In the genomic region with DNA sequence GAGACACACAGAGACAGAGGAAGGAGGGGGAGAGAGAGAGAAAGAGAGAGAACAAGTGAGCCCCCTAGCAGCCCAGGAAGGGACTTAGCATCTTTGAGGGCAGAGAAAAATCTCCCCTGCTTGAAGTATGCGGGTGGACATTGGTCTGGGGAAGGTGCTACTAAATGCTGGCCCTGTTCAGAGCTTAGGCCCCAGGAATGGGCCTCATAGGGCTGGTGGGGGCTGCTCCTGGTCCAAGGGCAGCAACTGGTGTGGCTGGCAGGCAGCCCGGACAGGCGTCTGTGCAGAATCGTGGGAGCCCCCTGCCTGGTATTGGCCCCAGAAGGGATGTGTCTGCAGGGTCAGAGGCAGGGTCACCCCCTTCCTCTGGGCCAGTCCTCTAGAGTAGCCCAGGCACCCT, we compare ENCODE assay signal across 17 cellular contexts. TPM values are rescaled to one million over a fixed set of nuclear protein-coding genes. Genes with fewer than 3 reads are reported as not detected.
DNase-seq lines count a peak whose midpoint lies in the region; ATAC-seq and TF ChIP-seq lines count a peak whose summit lies in the region.
"Had no signal": no experiment of that assay in that cellular context is flagged by ENCODE, and none has a peak within 500 bp of the region (broad histone marks: within the 10 kb centered on the region; RNA-seq: fewer than 3 reads in every experiment).

No MANE protein-coding gene starts in this region.

- peaks cover 41% of the 10 kb centered on the region for H3K36me3 Mint-ChIP-seq in T-helper 1 cell treated with Interleukin-12 subunit alpha and Interleukin-12 subunit beta and Interleukin-4 antibody, amounts not matched to agents 30 μg/mL and 1 μg/mL, for 36 hours (ENCODE audit: low read depth)
- peaks cover 90% of the 10 kb centered on the region for H3K36me3 Mint-ChIP-seq in CD4-positive, alpha-beta T cell (ENCODE audit: low read depth)
- H3K36me3 Mint-ChIP-seq in activated T-helper 17 cell treated with anti-CD3 and anti-CD28 coated beads, Interleukin-2, amount 50 U/mL, for 72 hours (ENCODE audit: low read depth), result peaks cover 98% of the 10 kb centered on the region
- peaks cover 0 to 86% (median 15%) of the 10 kb centered on the region in 3 donors for H3K36me3 Mint-ChIP-seq in naive thymus-derived CD8-positive, alpha-beta T cell

- no peak overlapping the region for H3K4me3 Mint-ChIP-seq in T-helper 1 cell treated with Interleukin-12 subunit alpha and Interleukin-12 subunit beta and Interleukin-4 antibody, amounts not matched to agents 30 μg/mL and 1 μg/mL, for 36 hours
- no peak overlapping the region for H3K4me3 Mint-ChIP-seq in CD4-positive, alpha-beta T cell
- H3K4me3 Mint-ChIP-seq in activated T-helper 17 cell treated with anti-CD3 and anti-CD28 coated beads, Interleukin-2, amount 50 U/mL, for 72 hours, result no peak overlapping the region
- H3K4me3 Mint-ChIP-seq in naive thymus-derived CD8-positive, alpha-beta T cell, result peak overlapping the region in 1 of 10 donors; percentile 38

- H3K27ac ChIP-seq in CD4-positive, alpha-beta T cell (ENCODE audit: low read depth, low read length), result no peak overlapping the region
- H3K27ac ChIP-seq: lower lobe of right lung, pancreas, SJSA1, suprapubic skin had no signal

- H3K27me3 Mint-ChIP-seq in T-helper 1 cell treated with Interleukin-12 subunit alpha and Interleukin-12 subunit beta and Interleukin-4 antibody, amounts not matched to agents 30 μg/mL and 1 μg/mL, for 36 hours (ENCODE audit: low read depth), result no peaks in the 10 kb centered on the region
- H3K27me3 Mint-ChIP-seq in CD4-positive, alpha-beta T cell, result no peaks in the 10 kb centered on the region
- no peaks in the 10 kb centered on the region for H3K27me3 Mint-ChIP-seq in activated T-helper 17 cell treated with anti-CD3 and anti-CD28 coated beads, Interleukin-2, amount 50 U/mL, for 72 hours
- H3K27me3 Mint-ChIP-seq in naive thymus-derived CD8-positive, alpha-beta T cell, result no peaks in the 10 kb centered on the region

- H3K4me1 Mint-ChIP-seq in T-helper 1 cell treated with Interleukin-12 subunit alpha and Interleukin-12 subunit beta and Interleukin-4 antibody, amounts not matched to agents 30 μg/mL and 1 μg/mL, for 36 hours (ENCODE audit: low read depth), result peaks cover 10% of the 10 kb centered on the region
- H3K4me1 Mint-ChIP-seq in CD4-positive, alpha-beta T cell (ENCODE audit: low read depth), result peaks cover 13% of the 10 kb centered on the region
- H3K4me1 Mint-ChIP-seq in activated T-helper 17 cell treated with anti-CD3 and anti-CD28 coated beads, Interleukin-2, amount 50 U/mL, for 72 hours, result no peaks in the 10 kb centered on the region
- H3K4me1 Mint-ChIP-seq in naive thymus-derived CD8-positive, alpha-beta T cell, result peaks cover 7 to 33% (median 16%) of the 10 kb centered on the region in 4 donors

- POLR2A ChIA-PET in CD4-positive, alpha-beta T cell (lab: Charles Lee), result interaction anchor here (1.1 to 1.5 kb wide), 2 partner anchors 10 to 14 kb away, joined by 3 to 4 read pairs; no protein-coding TSS in a partner anchor
- POLR2A ChIA-PET in naive thymus-derived CD8-positive, alpha-beta T cell (lab: Charles Lee), result interaction anchor here (0.9 to 3.2 kb wide), 9 partner anchors 10 to 46 kb away, joined by 3 to 17 read pairs (median 4); no protein-coding TSS in a partner anchor

- CTCF ChIA-PET in CD4-positive, alpha-beta T cell (lab: Charles Lee), result no interaction called here

- H3K9me3 ChIP-seq in CD4-positive, alpha-beta T cell (ENCODE audit: control insufficient read depth, low read length), result no peaks in the 10 kb centered on the region
- H3K9me3 ChIP-seq: lower lobe of right lung, pancreas, SJSA1, suprapubic skin had no signal

- intact Hi-C loops in CD4-positive, alpha-beta T cell (cut with DNase I, micrococcal nuclease), result no loop called here

- no peaks in the 10 kb centered on the region for H3K27me3 ChIP-seq in CD4-positive, alpha-beta T cell (ENCODE audit: control insufficient read depth, insufficient read depth, low read length)
- H3K27me3 ChIP-seq: pancreas, SJSA1, suprapubic skin had no signal

- no peak for TF ChIP-seq CTCF in CD4-positive, alpha-beta T cell (IDR thresholded peaks at IDR 0.05)

- H3K9me3 Mint-ChIP-seq in T-helper 1 cell treated with Interleukin-12 subunit alpha and Interleukin-12 subunit beta and Interleukin-4 antibody, amounts not matched to agents 30 μg/mL and 1 μg/mL, for 36 hours, result no peaks in the 10 kb centered on the region
- H3K9me3 Mint-ChIP-seq in CD4-positive, alpha-beta T cell, result no peaks in the 10 kb centered on the region
- H3K9me3 Mint-ChIP-seq in activated T-helper 17 cell treated with anti-CD3 and anti-CD28 coated beads, Interleukin-2, amount 50 U/mL, for 72 hours, result no peaks in the 10 kb centered on the region
- no peaks in the 10 kb centered on the region for H3K9me3 Mint-ChIP-seq in naive thymus-derived CD8-positive, alpha-beta T cell

- DNase-seq in T-helper 1 cell, result no peak
- peak in 1 of 10 experiments; percentile 20 for DNase-seq in CD4-positive, alpha-beta T cell
- no peak for DNase-seq in naive thymus-derived CD8-positive, alpha-beta T cell
- no peak for DNase-seq in medulla oblongata (ENCODE audit: extremely low spot score)
- DNase-seq: 8988T; activated CD4-positive, alpha-beta T cell treated with anti-CD3 and anti-CD28 coated beads, Interleukin-2, amount 50 U/mL, for 1 hour; amygdala; lower lobe of right lung; NCI-H2171 treated with DMSO at 0.1 percent for 48 hours; stimulated activated CD4-positive, alpha-beta T cell treated with anti-CD3 and anti-CD28 coated beads, Interleukin-4, amount 100 ng/mL, for 1 hour had no signal

- H3K27ac Mint-ChIP-seq in T-helper 1 cell treated with Interleukin-12 subunit alpha and Interleukin-12 subunit beta and Interleukin-4 antibody, amounts not matched to agents 30 μg/mL and 1 μg/mL, for 36 hours, result peak overlapping the region; percentile 53
- peak overlapping the region; percentile 17 for H3K27ac Mint-ChIP-seq in CD4-positive, alpha-beta T cell
- peak overlapping the region; percentile 78 for H3K27ac Mint-ChIP-seq in activated T-helper 17 cell treated with anti-CD3 and anti-CD28 coated beads, Interleukin-2, amount 50 U/mL, for 72 hours
- peak overlapping the region in 8 of 10 donors; percentile 15 to 93 (median 69) for H3K27ac Mint-ChIP-seq in naive thymus-derived CD8-positive, alpha-beta T cell

- no peak for ATAC-seq in CD4-positive, alpha-beta T cell (ENCODE audit: poor library complexity)
- no peak for ATAC-seq in activated T-helper 17 cell treated with anti-CD3 and anti-CD28 coated beads, Interleukin-2, amount 50 U/mL, for 72 hours (replicated peaks)
- ATAC-seq in naive thymus-derived CD8-positive, alpha-beta T cell, result no peak
- ATAC-seq in GM19324 (IDR thresholded peaks at IDR 0.05; ENCODE audit: low FRiP score, unreplicated experiment) (no peak), HG03457 (IDR thresholded peaks at IDR 0.05; ENCODE audit: unreplicated experiment) (no peak)
- ATAC-seq: lower lobe of right lung, pancreas had no signal

RNA-seq across cellular contexts. Expression of a gene that starts 47.8 kb away (rescaled TPM):
- total RNA-seq in CD4-positive, alpha-beta T cell, result 10 to 100 TPM; 33.9 to 35.6 TPM
- 10 to 100 TPM; 45.4 to 68.4 TPM for total RNA-seq in activated T-helper 17 cell treated with anti-CD3 and anti-CD28 coated beads, Interleukin-2, amount 50 U/mL, for 72 hours
- total RNA-seq in naive thymus-derived CD8-positive, alpha-beta T cell, result 10 to 100 TPM; 62.1 to 64.0 TPM
- 100 to 1,000 TPM in 2 of 3 donors, 10 to 100 TPM in 1; 86.7 to 208 (median 145) TPM for polyA plus RNA-seq in naive thymus-derived CD8-positive, alpha-beta T cell
- total RNA-seq: SJSA1 had no signal

Comparison
In these comparisons a context has a peak if more than half of its experiments do, and no peak if none do; other contexts are left out.
1. H3K27ac Mint-ChIP-seq: peak in every context shown above with its lines; median percentile 78 in activated T-helper 17 cell treated with anti-CD3 and anti-CD28 coated beads, Interleukin-2, amount 50 U/mL, for 72 hours; 69 in naive thymus-derived CD8-positive, alpha-beta T cell; 53 in T-helper 1 cell treated with Interleukin-12 subunit alpha and Interleukin-12 subunit beta and Interleukin-4 antibody, amounts not matched to agents 30 μg/mL and 1 μg/mL, for 36 hours; 17 in CD4-positive, alpha-beta T cell.